ENCODE assay signal across 8 cellular contexts in genomic region chr11:13487661-13488030, GRCh38. TPM values are rescaled to one million over a fixed set of nuclear protein-coding genes. Genes with fewer than 3 reads are reported as not detected.
DNase-seq lines count a peak whose midpoint lies in the region; ATAC-seq and TF ChIP-seq lines count a peak whose summit lies in the region.

No MANE protein-coding gene starts in this region.

- no TSS peak for BruUV-seq in OCI-LY7 (replicated peaks; lab: Mats Ljungman, UMichigan)

- H2AFZ ChIP-seq in OCI-LY7 (ENCODE audit: low read length), result no peak overlapping the region

- H3K27ac Mint-ChIP-seq in stimulated activated naive CD8-positive, alpha-beta T cell treated with anti-CD3 and anti-CD28 coated beads, Interleukin-15, amount 100 ng/mL, for 72 hours, result peak overlapping the region in 1 of 2 donors; percentile 58

- no peak overlapping the region; the same call in 1 of the 2 replicates for H3K4me2 ChIP-seq in OCI-LY7 (ENCODE audit: low read length)

- peak; percentile 76 for ATAC-seq in HG02610 (IDR thresholded peaks at IDR 0.05; ENCODE audit: unreplicated experiment)
- ATAC-seq in stimulated activated naive CD8-positive, alpha-beta T cell treated with anti-CD3 and anti-CD28 coated beads, Interleukin-15, amount 100 ng/mL, for 72 hours, result peak; percentile 81

- H4K20me1 ChIP-seq in OCI-LY7 (ENCODE audit: insufficient read depth, low read length), result no peaks in the 10 kb centered on the region

- no peaks in the 10 kb centered on the region for H3K9me3 ChIP-seq in OCI-LY7 (ENCODE audit: low read length)

- POLR2A ChIA-PET in OCI-LY7 (lab: Charles Lee), result no interaction called here

- no peak overlapping the region for H3K27ac ChIP-seq in OCI-LY7 (ENCODE audit: low read depth, low read length, poor library complexity, severe bottlenecking)

- intact Hi-C loops in OCI-LY7 (cut with micrococcal nuclease; ENCODE audit: unreplicated experiment), result no loop called here

- H3K27me3 Mint-ChIP-seq in stimulated activated naive CD8-positive, alpha-beta T cell treated with anti-CD3 and anti-CD28 coated beads, Interleukin-15, amount 100 ng/mL, for 72 hours, result peaks cover 7% of the 10 kb centered on the region

- peaks cover 7% of the 10 kb centered on the region for H3K4me1 Mint-ChIP-seq in stimulated activated naive CD8-positive, alpha-beta T cell treated with anti-CD3 and anti-CD28 coated beads, Interleukin-15, amount 100 ng/mL, for 72 hours

- no peaks in the 10 kb centered on the region for H3K36me3 ChIP-seq in OCI-LY7 (ENCODE audit: insufficient read depth, low read length)

- H3K9me2 ChIP-seq in OCI-LY7 (ENCODE audit: insufficient read depth, low read length), result no peaks in the 10 kb centered on the region

- H3K4me3 ChIP-seq in OCI-LY7 (ENCODE audit: low read depth, low read length, poor library complexity, severe bottlenecking), result no peak overlapping the region
- peak overlapping the region; percentile 21 for H3K4me3 ChIP-seq in fibroblast of pulmonary artery (replicated peaks; ENCODE audit: low read depth, low read length)

- TF ChIP-seq CTCF in OCI-LY7 (conservative IDR thresholded peaks at IDR 0.05; ENCODE audit: low read length) (no peak), fibroblast of pulmonary artery (IDR thresholded peaks at IDR 0.05; ENCODE audit: low read length, missing control alignments) (peak; percentile 45)

- peak; percentile 21 for DNase-seq in NCI-H2227 (lab: John Stamatoyannopoulos, UW; ENCODE audit: unreplicated experiment)
- DNase-seq in NCI-H2227 treated with DMSO at 0.1 percent for 48 hours (lab: John Stamatoyannopoulos, UW), result no peak
- peak; percentile 4 for DNase-seq in OCI-LY7 (ENCODE audit: low spot score)
- peak; percentile 21 for DNase-seq in fibroblast of pulmonary artery (ENCODE audit: low read depth)
- DNase-seq in stimulated activated naive CD8-positive, alpha-beta T cell treated with anti-CD3 and anti-CD28 coated beads, Interleukin-15, amount 100 ng/mL, for 72 hours, result peak; percentile 21 to 22
- DNase-seq in superior temporal gyrus (ENCODE audit: extremely low spot score), result no peak
- no peak for DNase-seq in stimulated activated naive CD4-positive, alpha-beta T cell treated with Interleukin-2 at 50 U/mL for 16 hours (lab: John Stamatoyannopoulos, UW)

- no peaks in the 10 kb centered on the region for H3K9me3 Mint-ChIP-seq in stimulated activated naive CD8-positive, alpha-beta T cell treated with anti-CD3 and anti-CD28 coated beads, Interleukin-15, amount 100 ng/mL, for 72 hours

- H3K4me1 ChIP-seq in OCI-LY7 (ENCODE audit: insufficient read depth, low read length, poor library complexity, severe bottlenecking), result no peaks in the 10 kb centered on the region

- CTCF ChIA-PET in OCI-LY7 (lab: Charles Lee; ENCODE audit: unreplicated experiment), result no interaction called here

- H3K79me2 ChIP-seq in OCI-LY7 (ENCODE audit: insufficient read depth, low read depth, low read length), result no peaks in the 10 kb centered on the region

- peak overlapping the region; percentile 57 to 64 for H3K4me3 Mint-ChIP-seq in stimulated activated naive CD8-positive, alpha-beta T cell treated with anti-CD3 and anti-CD28 coated beads, Interleukin-15, amount 100 ng/mL, for 72 hours

RNA-seq across cellular contexts. Expression of gene PTH, which starts 8.2 kb away (rescaled TPM):
- total RNA-seq in OCI-LY7 (2014; rRNA removed; shearing (Covaris generic)), result not detected in 2 replicates
- not detected in 2 replicates for total RNA-seq in OCI-LY7 (2022)

RNA-seq across cellular contexts. Expression of gene BTBD10, which starts 24.6 kb away (rescaled TPM):
- total RNA-seq in OCI-LY7 (2014; rRNA removed; shearing (Covaris generic)), result 23.7 and 25.0 TPM in 2 replicates
- total RNA-seq in OCI-LY7 (2022), result 21.3 and 23.0 TPM in 2 replicates

Comparison
In these comparisons a context has a peak if more than half of its experiments do, and no peak if none do; other contexts are left out.
1. DNase-seq: peak in NCI-H2227 (single experiment), OCI-LY7 (single experiment), fibroblast of pulmonary artery (single experiment) and stimulated activated naive CD8-positive, alpha-beta T cell treated with anti-CD3 and anti-CD28 coated beads, Interleukin-15, amount 100 ng/mL, for 72 hours (2 of 2); none in NCI-H2227 treated with DMSO at 0.1 percent for 48 hours (single experiment), superior temporal gyrus (single experiment) and stimulated activated naive CD4-positive, alpha-beta T cell treated with Interleukin-2 at 50 U/mL for 16 hours (single experiment).